8 cellular contexts compared by ENCODE assay signal in the genomic region with DNA sequence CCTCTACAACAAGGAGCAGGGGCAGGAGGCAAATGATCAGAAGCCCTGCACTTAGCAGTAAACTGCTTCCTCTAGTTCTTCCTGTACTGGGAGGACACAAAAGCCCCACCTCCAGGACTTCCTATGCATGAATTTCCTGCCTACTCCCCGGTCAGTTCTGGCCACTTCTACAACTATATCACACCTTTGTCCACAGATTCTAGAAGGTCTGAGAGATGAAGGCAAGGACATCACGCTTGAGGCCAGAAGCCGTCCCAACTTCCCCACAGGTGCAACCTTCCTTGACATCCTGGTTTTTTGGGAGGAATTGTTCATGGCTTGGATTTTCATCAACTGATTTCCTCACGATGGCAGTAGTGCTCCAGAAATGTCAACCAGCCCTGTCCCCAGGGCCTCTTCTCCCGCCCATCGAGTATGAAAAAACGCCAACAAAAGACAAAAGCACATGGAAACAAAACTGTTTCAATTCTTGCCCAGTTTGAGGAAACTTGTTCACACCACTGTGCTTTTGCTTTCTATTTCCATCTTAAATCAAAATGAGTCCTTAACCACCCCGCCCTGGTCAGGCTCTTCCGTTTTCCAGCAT.
DNase-seq lines count a peak whose midpoint lies in the region; ATAC-seq, FAIRE-seq and TF ChIP-seq lines count a peak whose summit lies in the region.

No MANE protein-coding gene starts in this region.

- intact Hi-C loops in HepG2 (cut with micrococcal nuclease; ENCODE audit: unreplicated experiment), result no loop called here

- BruUV-seq in HepG2 (replicated peaks; lab: Mats Ljungman, UMichigan), result no TSS peak

- POLR2A ChIA-PET in HepG2 (lab: Yijun Ruan, JAX), result no interaction called here

- H3K79me2 ChIP-seq in HepG2 (ENCODE audit: insufficient read depth, low read length) (no peaks in the 10 kb centered on the region), parathyroid adenoma (no peaks in the 10 kb centered on the region)

- TF ChIP-seq RAD21 in liver (IDR thresholded peaks at IDR 0.05) (peak; percentile 36 to 90), HepG2 (CRISPR knock-in tag; IDR thresholded peaks at IDR 0.05) (no peak)

- no peak for DNase-seq in HepG2 (ENCODE audit: low spot score)
- DNase-seq in activated CD4-positive, alpha-beta T cell treated with anti-CD3 and anti-CD28 coated beads, Interleukin-2, amount 50 U/mL, for 48 hours, result peak; percentile 59 to 67
- DNase-seq in effector memory CD4-positive, alpha-beta T cell, result peak; percentile 62 to 74 (median 68)
- DNase-seq in 8988T, result no peak
- DNase-seq in GF-D8 (lab: John Stamatoyannopoulos, UW), result no peak

- no peak for TF ChIP-seq POLR2A in HepG2 (IDR thresholded peaks at IDR 0.05; ENCODE audit: insufficient read depth in 1 of 2, low read depth in 2 of 2, low read length in 2 of 2)

- H3K4me2 ChIP-seq in HepG2 (ENCODE audit: low read depth, low read length) (no peak overlapping the region), parathyroid adenoma (ENCODE audit: low read length) (no peak overlapping the region)

- no peak overlapping the region for H3K27ac ChIP-seq in liver (ENCODE audit: low read depth in 1 of 2, low read length in 2 of 2)
- no peak overlapping the region for H3K27ac ChIP-seq in HepG2 (ENCODE audit: extremely low read length, insufficient read depth, low read length)
- peak overlapping the region; percentile 37 for H3K27ac ChIP-seq in effector memory CD4-positive, alpha-beta T cell (ENCODE audit: insufficient read depth, low read length, poor library complexity, severe bottlenecking)
- no peak overlapping the region for H3K27ac ChIP-seq in parathyroid adenoma

- TF ChIP-seq EP300 in HepG2 (IDR thresholded peaks at IDR 0.05; ENCODE audit: low read depth in 2 of 2, low read length in 2 of 2) (no peak), HepG2 (CRISPR knock-in tag; IDR thresholded peaks at IDR 0.05; ENCODE audit: borderline replicate concordance) (no peak)

- TF ChIP-seq CTCF in liver (IDR thresholded peaks at IDR 0.05; ENCODE audit: low read depth, low read length, missing input control) (peak; percentile 48), HepG2 (CRISPR knock-in tag; IDR thresholded peaks at IDR 0.05) (no peak), parathyroid adenoma (IDR thresholded peaks at IDR 0.05) (no peak)

- no peaks in the 10 kb centered on the region for H4K20me1 ChIP-seq in HepG2 (ENCODE audit: insufficient read depth, low read length)

- H3K4me1 ChIP-seq in liver (ENCODE audit: control insufficient read depth in 4 of 4, insufficient read depth in 4 of 4, low read length in 3 of 4) (peaks cover 0 to 17% (median 14%) of the 10 kb centered on the region in 4 donors), HepG2 (ENCODE audit: insufficient read depth, low read length) (no peaks in the 10 kb centered on the region), parathyroid adenoma (no peaks in the 10 kb centered on the region)
- no peaks in the 10 kb centered on the region for H3K4me1 ChIP-seq in effector memory CD4-positive, alpha-beta T cell (ENCODE audit: control insufficient read depth, insufficient read depth, low read length, poor library complexity, severe bottlenecking)

- no peak for FAIRE-seq in HepG2 (lab: Jason Lieb, UNC)

- peak overlapping the region in 2 of 3 donors; percentile 82 to 83 for H3K4me3 ChIP-seq in liver (ENCODE audit: low read depth in 1 of 3, low read length in 3 of 3)
- H3K4me3 ChIP-seq in HepG2 (replicated peaks in 1 of 3; ENCODE audit: insufficient read depth in 1 of 3, low read depth in 2 of 3, low read length in 3 of 3), result no peak overlapping the region
- peak overlapping the region; percentile 56 for H3K4me3 ChIP-seq in effector memory CD4-positive, alpha-beta T cell (ENCODE audit: insufficient read depth, low read depth, low read length, poor library complexity, severe bottlenecking)
- peak overlapping the region; percentile 11 for H3K4me3 ChIP-seq in parathyroid adenoma (ENCODE audit: low read depth, low read length)

- no peaks in the 10 kb centered on the region for H3K36me3 ChIP-seq in liver (ENCODE audit: control insufficient read depth in 4 of 4, insufficient read depth in 3 of 4, low read depth in 1 of 4, low read length in 3 of 4)
- H3K36me3 ChIP-seq in HepG2 (replicated peaks in 1 of 2; ENCODE audit: control insufficient read depth in 1 of 2, insufficient read depth in 2 of 2, low read length in 2 of 2), result no peaks in the 10 kb centered on the region
- H3K36me3 ChIP-seq in effector memory CD4-positive, alpha-beta T cell (ENCODE audit: control insufficient read depth, insufficient read depth, low read length), result no peaks in the 10 kb centered on the region
- H3K36me3 ChIP-seq in parathyroid adenoma (ENCODE audit: control insufficient read depth, insufficient read depth, low read length), result no peaks in the 10 kb centered on the region

- H2AFZ ChIP-seq in HepG2 (ENCODE audit: low read length) (no peak overlapping the region), parathyroid adenoma (no peak overlapping the region)

- ATAC-seq in HepG2, result no peak
- ATAC-seq in HG03565 (IDR thresholded peaks at IDR 0.05; ENCODE audit: unreplicated experiment), result peak; percentile 55

- no peaks in the 10 kb centered on the region for H3K27me3 ChIP-seq in liver (ENCODE audit: control insufficient read depth in 4 of 4, insufficient read depth in 4 of 4, low read length in 3 of 4)
- H3K27me3 ChIP-seq in HepG2 (ENCODE audit: control insufficient read depth in 1 of 2, insufficient read depth in 2 of 2, low read length in 2 of 2), result no peaks in the 10 kb centered on the region
- no peaks in the 10 kb centered on the region for H3K27me3 ChIP-seq in effector memory CD4-positive, alpha-beta T cell (replicated peaks; ENCODE audit: control insufficient read depth, insufficient read depth, low read length, poor library complexity, severe bottlenecking)
- no peaks in the 10 kb centered on the region for H3K27me3 ChIP-seq in parathyroid adenoma (ENCODE audit: control insufficient read depth, insufficient read depth, low read length)

- H3K9ac ChIP-seq in liver (ENCODE audit: low read depth in 1 of 2, low read length in 2 of 2) (no peak overlapping the region), HepG2 (ENCODE audit: insufficient read depth, low read depth, low read length) (no peak overlapping the region), parathyroid adenoma (no peak overlapping the region)

- CTCF ChIA-PET in HepG2 (lab: Yijun Ruan, JAX; ENCODE audit: low intra/inter-chr PET ratio, low total read pairs), result no interaction called here

- no peaks in the 10 kb centered on the region for H3K9me3 ChIP-seq in liver (ENCODE audit: control insufficient read depth in 4 of 4, low read length in 3 of 4)
- no peaks in the 10 kb centered on the region for H3K9me3 ChIP-seq in HepG2 (ENCODE audit: low read length)
- no peaks in the 10 kb centered on the region for H3K9me3 ChIP-seq in effector memory CD4-positive, alpha-beta T cell (ENCODE audit: control insufficient read depth, low read length)
- no peaks in the 10 kb centered on the region for H3K9me3 ChIP-seq in parathyroid adenoma (ENCODE audit: control insufficient read depth, low read length)

- in situ Hi-C loops in HepG2 (cut with HindIII; ENCODE audit: extremely low pct_ligation_motif_present, low pct_unique_long_range_greater_than_20kb), result no loop called here

- 77% methylated on average over 9 of the region's 9 CpGs for WGBS in liver
- 98% methylated on average over 9 of the region's 9 CpGs for WGBS in HepG2 (ENCODE audit: low lambda C conversion rate)

TF ChIP-seq in liver, 16 proteins besides CTCF, POLR2A, EP300 and RAD21:
- TF ChIP-seq, protein P1, sequence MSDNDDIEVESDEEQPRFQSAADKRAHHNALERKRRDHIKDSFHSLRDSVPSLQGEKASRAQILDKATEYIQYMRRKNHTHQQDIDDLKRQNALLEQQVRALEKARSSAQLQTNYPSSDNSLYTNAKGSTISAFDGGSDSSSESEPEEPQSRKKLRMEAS (IDR thresholded peaks at IDR 0.05), result no peak
- TF ChIP-seq EGR1 (IDR thresholded peaks at IDR 0.05; ENCODE audit: low read depth in 2 of 2) (peak in 1 of 2 donors; percentile 52), SP1 (IDR thresholded peaks at IDR 0.05) (peak; percentile 73), GABPA (IDR thresholded peaks at IDR 0.05 in 1 of 2, conservative IDR thresholded peaks at IDR 0.05 in 1 of 2) (peak in 1 of 2 donors; percentile 8), ATF3 (IDR thresholded peaks at IDR 0.05) (peak; percentile 67), TAF1 (conservative IDR thresholded peaks at IDR 0.05) (no peak)

TF ChIP-seq in HepG2, 621 proteins besides CTCF, POLR2A, EP300 and RAD21 (continues in another document):
- TF ChIP-seq GFI1 (CRISPR knock-in tag; IDR thresholded peaks at IDR 0.05; ENCODE audit: borderline replicate concordance), result no peak
- no peak for TF ChIP-seq ELF1 (CRISPR knock-in tag; IDR thresholded peaks at IDR 0.05)
- no peak for TF ChIP-seq SNRNP70 (IDR thresholded peaks at IDR 0.05; ENCODE audit: low read depth, low read length)
- no peak for TF ChIP-seq ZNF503 (CRISPR knock-in tag; IDR thresholded peaks at IDR 0.05)
- no peak for TF ChIP-seq ZFP36L2 (CRISPR knock-in tag; IDR thresholded peaks at IDR 0.05)
- no peak for TF ChIP-seq MEIS1 (CRISPR knock-in tag; IDR thresholded peaks at IDR 0.05; ENCODE audit: borderline replicate concordance)

Comparison
In these comparisons a context has a peak if more than half of its experiments do, and no peak if none do; other contexts are left out.
1. H3K4me3 ChIP-seq: peak in liver (2 of 3), effector memory CD4-positive, alpha-beta T cell (single experiment) and parathyroid adenoma (single experiment); none in HepG2 (0 of 3).
2. DNase-seq: peak in activated CD4-positive, alpha-beta T cell treated with anti-CD3 and anti-CD28 coated beads, Interleukin-2, amount 50 U/mL, for 48 hours (2 of 2) and effector memory CD4-positive, alpha-beta T cell (3 of 3); none in HepG2 (single experiment), 8988T (single experiment) and GF-D8 (single experiment).